1 cellular context compared by ENCODE assay signal in the genomic region with DNA sequence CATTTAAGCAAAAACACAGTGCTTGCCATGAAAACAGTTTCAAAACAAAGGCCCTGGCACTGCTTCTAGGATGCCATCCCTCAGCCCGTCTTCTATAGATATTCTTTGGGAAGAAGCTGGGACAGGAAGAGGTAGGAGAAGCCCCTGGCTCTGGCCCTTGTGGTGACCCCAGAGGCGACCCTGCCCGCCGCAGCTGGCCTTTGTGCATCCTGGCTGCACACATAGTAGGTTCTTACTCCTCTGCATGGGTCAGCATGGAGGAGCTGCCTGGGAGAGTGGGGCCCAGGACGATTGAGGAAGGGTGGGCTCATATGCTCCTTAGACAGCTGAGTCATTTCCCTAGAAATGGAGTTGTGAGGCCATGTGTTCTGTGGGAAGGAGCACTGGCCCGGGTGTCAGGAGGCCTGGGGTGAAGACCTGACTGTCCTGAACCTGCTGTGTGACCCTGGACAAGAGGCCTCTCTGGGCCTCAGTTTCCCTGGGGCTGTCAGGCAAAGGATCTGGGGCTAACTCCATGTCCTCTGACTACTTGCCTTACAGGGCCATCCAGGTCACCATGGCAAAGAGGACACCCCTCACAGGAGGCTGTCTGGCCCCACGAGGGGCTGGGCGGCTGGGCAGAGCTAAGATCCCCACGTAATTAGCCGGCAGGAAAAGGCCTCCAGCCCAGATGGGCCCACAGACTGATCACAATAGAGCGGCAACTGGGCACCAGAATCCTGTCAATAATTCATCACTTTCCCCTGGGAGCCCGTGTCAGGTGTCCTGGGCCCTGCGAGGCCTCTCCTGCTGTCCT.
TF ChIP-seq lines count a peak whose summit lies in the region.

No MANE protein-coding gene starts in this region.

TF ChIP-seq in K562, 482 proteins besides CTCF, POLR2A, EP300 and RAD21:
- TF ChIP-seq SRSF1 (IDR thresholded peaks at IDR 0.05; ENCODE audit: low read depth, low read length) (no peak), ZNF224 (CRISPR knock-in tag; IDR thresholded peaks at IDR 0.05) (no peak), ZNF77 (CRISPR knock-in tag; IDR thresholded peaks at IDR 0.05) (no peak), MYC (IDR thresholded peaks at IDR 0.05; ENCODE audit: low read depth, low read length) (no peak), MYC (CRISPR knock-in tag; IDR thresholded peaks at IDR 0.05; ENCODE audit: borderline replicate concordance, low read depth) (no peak), NFE2 (IDR thresholded peaks at IDR 0.05; ENCODE audit: low read depth) (0 out of 2 replicates have a peak, but pooled peaks have one; percentile 10), ZKSCAN1 (IDR thresholded peaks at IDR 0.05; ENCODE audit: low read depth, low read length) (0 out of 2 replicates have a peak, but pooled peaks have one; percentile 22)
- TF ChIP-seq, protein P1, sequence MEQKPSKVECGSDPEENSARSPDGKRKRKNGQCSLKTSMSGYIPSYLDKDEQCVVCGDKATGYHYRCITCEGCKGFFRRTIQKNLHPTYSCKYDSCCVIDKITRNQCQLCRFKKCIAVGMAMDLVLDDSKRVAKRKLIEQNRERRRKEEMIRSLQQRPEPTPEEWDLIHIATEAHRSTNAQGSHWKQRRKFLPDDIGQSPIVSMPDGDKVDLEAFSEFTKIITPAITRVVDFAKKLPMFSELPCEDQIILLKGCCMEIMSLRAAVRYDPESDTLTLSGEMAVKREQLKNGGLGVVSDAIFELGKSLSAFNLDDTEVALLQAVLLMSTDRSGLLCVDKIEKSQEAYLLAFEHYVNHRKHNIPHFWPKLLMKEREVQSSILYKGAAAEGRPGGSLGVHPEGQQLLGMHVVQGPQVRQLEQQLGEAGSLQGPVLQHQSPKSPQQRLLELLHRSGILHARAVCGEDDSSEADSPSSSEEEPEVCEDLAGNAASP (IDR thresholded peaks at IDR 0.05), result no peak
- TF ChIP-seq, protein P2, sequence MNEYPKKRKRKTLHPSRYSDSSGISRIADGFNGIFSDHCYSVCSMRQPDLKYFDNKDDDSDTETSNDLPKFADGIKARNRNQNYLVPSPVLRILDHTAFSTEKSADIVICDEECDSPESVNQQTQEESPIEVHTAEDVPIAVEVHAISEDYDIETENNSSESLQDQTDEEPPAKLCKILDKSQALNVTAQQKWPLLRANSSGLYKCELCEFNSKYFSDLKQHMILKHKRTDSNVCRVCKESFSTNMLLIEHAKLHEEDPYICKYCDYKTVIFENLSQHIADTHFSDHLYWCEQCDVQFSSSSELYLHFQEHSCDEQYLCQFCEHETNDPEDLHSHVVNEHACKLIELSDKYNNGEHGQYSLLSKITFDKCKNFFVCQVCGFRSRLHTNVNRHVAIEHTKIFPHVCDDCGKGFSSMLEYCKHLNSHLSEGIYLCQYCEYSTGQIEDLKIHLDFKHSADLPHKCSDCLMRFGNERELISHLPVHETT (CRISPR knock-in tag; conservative IDR thresholded peaks at IDR 0.05 in 1 of 2, IDR thresholded peaks at IDR 0.05 in 1 of 2), result no peak
TF ChIP-seq in K562: peak in this region for 2.
